Comparison of ENCODE assay signal across 18 cellular contexts in the genomic region with DNA sequence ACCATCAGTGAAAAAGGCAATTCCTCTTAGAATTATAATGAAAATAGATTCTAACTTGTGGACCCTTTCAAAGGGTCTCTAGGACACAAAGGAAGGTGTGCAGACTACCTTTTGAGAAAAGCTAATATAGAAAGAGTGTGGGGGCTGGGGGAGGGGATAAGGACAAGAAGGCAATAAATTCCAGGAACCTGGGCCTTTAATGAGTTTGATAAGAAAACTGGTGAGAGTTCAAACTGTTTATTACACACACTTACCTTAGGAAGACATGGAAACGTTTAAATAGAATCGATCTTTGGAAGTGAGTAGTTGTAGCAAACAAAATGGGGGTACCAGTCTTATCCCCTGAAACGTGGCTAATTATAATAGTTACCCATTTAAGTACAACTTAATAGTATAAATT. TPM values are rescaled to one million over a fixed set of nuclear protein-coding genes. Genes with fewer than 3 reads are reported as not detected.
DNase-seq lines count a peak whose midpoint lies in the region; ATAC-seq, FAIRE-seq and TF ChIP-seq lines count a peak whose summit lies in the region.
"Had no signal": no experiment of that assay in that cellular context is flagged by ENCODE, and none has a peak within 500 bp of the region (broad histone marks: within the 10 kb centered on the region; RNA-seq: fewer than 3 reads in every experiment).

No MANE protein-coding gene starts in this region.

- POLR2A ChIA-PET in OCI-LY7 (lab: Charles Lee) = no interaction called here

- H3K79me2 ChIP-seq in mesendoderm (ENCODE audit: control insufficient read depth, insufficient read depth, low read length) (no peaks in the 10 kb centered on the region), OCI-LY7 (ENCODE audit: insufficient read depth, low read depth, low read length) (no peaks in the 10 kb centered on the region)

- H3K4ac ChIP-seq in mesendoderm (ENCODE audit: low read depth, low read length) = no peak overlapping the region

- H3K27ac ChIP-seq in duodenal mucosa (ENCODE audit: low read depth, low read length) (no peak overlapping the region), mesendoderm (ENCODE audit: low read depth, low read length) (no peak overlapping the region), small intestine (ENCODE audit: low read depth in 1 of 2, low read length in 1 of 2) (peak overlapping the region in 1 of 2 donors; percentile 18), OCI-LY7 (ENCODE audit: low read depth, low read length, poor library complexity, severe bottlenecking) (no peak overlapping the region), aorta (ENCODE audit: low read depth in 1 of 2, low read length in 2 of 2) (no peak overlapping the region)
- H3K27ac ChIP-seq: PC-9 had no signal

- FAIRE-seq in small intestine (lab: Jason Lieb, UNC) (no peak), D721Med (lab: Jason Lieb, UNC) (no peak)
- FAIRE-seq: GM19239, K562 had no signal

- intact Hi-C loops in OCI-LY7 (cut with micrococcal nuclease; ENCODE audit: unreplicated experiment) (no loop called here), aorta (cut with DNase I) (no loop called here)

- no peak overlapping the region for H3K18ac ChIP-seq in mesendoderm (ENCODE audit: low read length)

- no peak overlapping the region for H4K8ac ChIP-seq in mesendoderm (ENCODE audit: low read depth, low read length)

- H3K79me1 ChIP-seq in mesendoderm (ENCODE audit: low read length) = no peaks in the 10 kb centered on the region

- no peak for ATAC-seq in GM18498 (IDR thresholded peaks at IDR 0.05; ENCODE audit: unreplicated experiment)
- ATAC-seq in aorta (ENCODE audit: low FRiP score) = no peak
- ATAC-seq: K562 had no signal

- H3K4me3 ChIP-seq in duodenal mucosa (ENCODE audit: low read depth in 1 of 2, low read length in 2 of 2) (peak overlapping the region; percentile 51 to 54), mesendoderm (ENCODE audit: low read length) (no peak overlapping the region), small intestine (ENCODE audit: low read depth in 1 of 2, low read length in 2 of 2) (no peak overlapping the region), OCI-LY7 (ENCODE audit: low read depth, low read length, poor library complexity, severe bottlenecking) (no peak overlapping the region), aorta (ENCODE audit: low read length in 2 of 2) (no peak overlapping the region)
- H3K4me3 ChIP-seq: K562, PC-9 had no signal

- H2BK5ac ChIP-seq in mesendoderm (ENCODE audit: low read length) = no peak overlapping the region

- no peaks in the 10 kb centered on the region for H4K20me1 ChIP-seq in OCI-LY7 (ENCODE audit: insufficient read depth, low read length)

- H3K23ac ChIP-seq in mesendoderm (ENCODE audit: low read length) = no peak overlapping the region

- DNase-seq in LoVo (ENCODE audit: low spot score) (peak; percentile 5), mesendoderm (no peak), small intestine (peak; percentile 73), OCI-LY7 (ENCODE audit: low spot score) (no peak), aorta (no peak), D721Med (ENCODE audit: insufficient read length, low spot score) (no peak)
- DNase-seq: COR-L47, EL, MV-4-11, NCI-H1436, NCI-H2029 treated with DMSO at 0.1 percent for 48 hours, NCI-H2171 treated with DMSO at 0.1 percent for 48 hours, PC-9 had no signal

- no TSS peak for BruUV-seq in OCI-LY7 (replicated peaks; lab: Mats Ljungman, UMichigan)

- no peak overlapping the region for H2AK5ac ChIP-seq in mesendoderm (ENCODE audit: low read length)

- H2BK120ac ChIP-seq in mesendoderm (ENCODE audit: low read depth, low read length) = no peak overlapping the region

- no peaks in the 10 kb centered on the region for H3K36me3 ChIP-seq in duodenal mucosa (ENCODE audit: control insufficient read depth in 1 of 2, insufficient read depth in 2 of 2, low read length in 2 of 2)
- H3K36me3 ChIP-seq in mesendoderm (ENCODE audit: control insufficient read depth, insufficient read depth, low read length) = no peaks in the 10 kb centered on the region
- H3K36me3 ChIP-seq in small intestine (ENCODE audit: control insufficient read depth in 2 of 2, insufficient read depth in 2 of 2, low read length in 2 of 2) = no peaks in the 10 kb centered on the region
- H3K36me3 ChIP-seq in OCI-LY7 (ENCODE audit: insufficient read depth, low read length) = no peaks in the 10 kb centered on the region
- H3K36me3 ChIP-seq in aorta (ENCODE audit: control insufficient read depth in 1 of 2, insufficient read depth in 2 of 2, low read length in 1 of 2) = no peaks in the 10 kb centered on the region
- H3K36me3 ChIP-seq: SJSA1 had no signal

- H2AFZ ChIP-seq in OCI-LY7 (ENCODE audit: low read length) = no peak overlapping the region
- H2AFZ ChIP-seq: PC-9 had no signal

- no peak overlapping the region for H4K5ac ChIP-seq in mesendoderm (ENCODE audit: low read length)

- no peaks in the 10 kb centered on the region for H3K9me2 ChIP-seq in OCI-LY7 (ENCODE audit: insufficient read depth, low read length)

- TF ChIP-seq CTCF in OCI-LY7 (conservative IDR thresholded peaks at IDR 0.05; ENCODE audit: low read length) = no peak
- TF ChIP-seq CTCF in D721Med (IDR thresholded peaks at IDR 0.05; ENCODE audit: insufficient read depth, missing control alignments) = no peak

- no peak overlapping the region for H3K56ac ChIP-seq in mesendoderm (ENCODE audit: low read length)

- no peaks in the 10 kb centered on the region for H3K27me3 ChIP-seq in duodenal mucosa (ENCODE audit: control insufficient read depth in 1 of 2, insufficient read depth in 2 of 2, low read length in 2 of 2)
- H3K27me3 ChIP-seq in mesendoderm (ENCODE audit: insufficient read depth, low read length, poor library complexity) = no peaks in the 10 kb centered on the region
- no peaks in the 10 kb centered on the region for H3K27me3 ChIP-seq in small intestine (ENCODE audit: control insufficient read depth in 2 of 2, insufficient read depth in 2 of 2, low read length in 2 of 2)
- no peaks in the 10 kb centered on the region for H3K27me3 ChIP-seq in aorta (ENCODE audit: control insufficient read depth in 1 of 2, insufficient read depth in 2 of 2, low read length in 1 of 2)
- H3K27me3 ChIP-seq: SJSA1 had no signal

- H3K9ac ChIP-seq in duodenal mucosa (ENCODE audit: low read depth in 1 of 2, low read length in 2 of 2) = no peak overlapping the region
- no peak overlapping the region for H3K9ac ChIP-seq in mesendoderm (ENCODE audit: low read length)

- H2BK15ac ChIP-seq in mesendoderm (replicated peaks; ENCODE audit: low read depth) = peak overlapping the region; percentile 57

- H3K4me2 ChIP-seq in mesendoderm (ENCODE audit: low read length) (no peak overlapping the region), OCI-LY7 (ENCODE audit: low read length) (no peak overlapping the region)
- H3K4me2 ChIP-seq: PC-9 had no signal

- H3K4me1 ChIP-seq in duodenal mucosa (ENCODE audit: control insufficient read depth in 1 of 2, insufficient read depth in 2 of 2, low read length in 2 of 2) (peaks cover 2 to 9% of the 10 kb centered on the region in 2 donors), mesendoderm (ENCODE audit: control insufficient read depth, low read depth, low read length) (peaks cover 3% of the 10 kb centered on the region), small intestine (ENCODE audit: control insufficient read depth in 2 of 2, insufficient read depth in 1 of 2, low read depth in 1 of 2, low read length in 1 of 2) (peaks cover 0 to 5% of the 10 kb centered on the region in 2 donors), OCI-LY7 (ENCODE audit: insufficient read depth, low read length, poor library complexity, severe bottlenecking) (no peaks in the 10 kb centered on the region), aorta (ENCODE audit: control insufficient read depth in 1 of 2, insufficient read depth in 2 of 2, low read length in 2 of 2) (no peaks in the 10 kb centered on the region)

- CTCF ChIA-PET in OCI-LY7 (lab: Charles Lee; ENCODE audit: unreplicated experiment) = no interaction called here

- no peaks in the 10 kb centered on the region for H3K9me3 ChIP-seq in duodenal mucosa (ENCODE audit: control insufficient read depth in 1 of 2, low read length in 2 of 2)
- no peaks in the 10 kb centered on the region for H3K9me3 ChIP-seq in small intestine (ENCODE audit: control insufficient read depth, low read depth)
- H3K9me3 ChIP-seq in OCI-LY7 (ENCODE audit: low read length) = no peaks in the 10 kb centered on the region
- no peaks in the 10 kb centered on the region for H3K9me3 ChIP-seq in aorta (ENCODE audit: control insufficient read depth, low read length)
- H3K9me3 ChIP-seq: SJSA1 had no signal

- WGBS in mesendoderm (ENCODE audit: extremely low coverage, insufficient coverage, low lambda C conversion rate) = no CpG with 5 or more reads among the region's 3 CpGs
- 10 to 51% (median 39%) methylated on average over 3 of the region's 3 CpGs for WGBS in small intestine, 3 donors
- WGBS in aorta, 2 donors = 78 to 83% methylated on average over 3 of the region's 3 CpGs

RNA-seq across cellular contexts. Expression of a gene that starts 39.6 kb away (rescaled TPM):
- 6.5 TPM for polyA plus RNA-seq in mesendoderm (2013, experiment 1 of 2)
- polyA plus RNA-seq in mesendoderm (2013, experiment 2 of 2) = 6.4 TPM
- 1 to 10 TPM in 1 of 3 donors, under 1 TPM in 2; 0.54 to 3.4 (median 0.67) TPM for polyA plus RNA-seq in small intestine
- total RNA-seq in OCI-LY7 (2014; rRNA removed; shearing (Covaris generic)) = 0.51 and 0.54 TPM in 2 replicates
- 1.3 and 1.9 TPM in 2 replicates for total RNA-seq in OCI-LY7 (2022)
- 10 to 100 TPM in 1 of 2 donors, 1 to 10 TPM in 1; 9.6 to 10.9 TPM for total RNA-seq in aorta
- polyA plus RNA-seq in aorta = 1 to 10 TPM; 1.4 to 2.4 TPM

Comparison
In these comparisons a context has a peak if more than half of its experiments do, and no peak if none do; other contexts are left out.
1. DNase-seq: peak in LoVo (single experiment) and small intestine (single experiment); none in mesendoderm (single experiment), OCI-LY7 (single experiment), aorta (0 of 2) and D721Med (single experiment).
2. H3K4me3 ChIP-seq: peak in duodenal mucosa (2 of 2); none in mesendoderm (single experiment), small intestine (0 of 2), OCI-LY7 (single experiment) and aorta (0 of 2).